1 cellular context compared by ENCODE assay signal in genomic region chr2:197949224-197949623, GRCh38.
TF ChIP-seq lines count a peak whose summit lies in the region.

No MANE protein-coding gene starts in this region.

TF ChIP-seq in endothelial cell of umbilical vein, 7 proteins besides CTCF, POLR2A, EP300 and RAD21 (continued from another document):
- no peak for TF ChIP-seq EZH2 (IDR thresholded peaks at IDR 0.05; ENCODE audit: borderline replicate concordance, low read depth, low read length, severe bottlenecking)
TF ChIP-seq in endothelial cell of umbilical vein: peak in this region for 0.
